ENCODE assay signal across 12 cellular contexts in genomic region chr9:37969130-37969529, GRCh38.
A peak's percentile ranks its signal among the peaks of the same experiment; 100 is the strongest.
DNase-seq lines count a peak whose midpoint lies in the region; ATAC-seq and TF ChIP-seq lines count a peak whose summit lies in the region.
"Had no signal": no experiment of that assay in that cellular context is flagged by ENCODE, and none has a peak within 500 bp of the region (broad histone marks: within the 10 kb centered on the region; RNA-seq: fewer than 3 reads in every experiment).

No MANE protein-coding gene starts in this region.

- peaks cover 62% of the 10 kb centered on the region for H3K4me1 Mint-ChIP-seq in dendritic cell treated with granulocyte-macrophage colony-stimulating factor and Interleukin-4, amounts not matched to agents 40 ng/mL and 50 ng/mL, for 4 days (ENCODE audit: low read depth)

- H3K27me3 ChIP-seq in PC-9 (ENCODE audit: insufficient read depth, low read depth) (no peaks in the 10 kb centered on the region), right lobe of liver (no peaks in the 10 kb centered on the region), H7 (ENCODE audit: control insufficient read depth, insufficient read depth, low read length) (no peaks in the 10 kb centered on the region)

- H3K4me2 ChIP-seq in PC-9: no peak overlapping the region

- peaks cover 48% of the 10 kb centered on the region for H3F3A ChIP-seq in PC-9 (ENCODE audit: insufficient read depth, low read depth)

- TF ChIP-seq CTCF in PC-9 (conservative IDR thresholded peaks at IDR 0.05) (no peak), right lobe of liver (IDR thresholded peaks at IDR 0.05) (no peak)

- no peak overlapping the region for H3K4me3 Mint-ChIP-seq in dendritic cell treated with granulocyte-macrophage colony-stimulating factor and Interleukin-4, amounts not matched to agents 40 ng/mL and 50 ng/mL, for 4 days

- H3K4me3 ChIP-seq in PC-9 (no peak overlapping the region), right lobe of liver (no peak overlapping the region), H7 (ENCODE audit: insufficient read depth, low read depth, low read length) (no peak overlapping the region)

- peaks cover 33% of the 10 kb centered on the region for H3K79me2 ChIP-seq in PC-9 (ENCODE audit: low read depth)

- BruUV-seq in PC-9 (replicated peaks; lab: Mats Ljungman, UMichigan): no TSS peak

- 0 out of 2 replicates have a peak, but pooled peaks cover 5% of the 10 kb centered on the region for H4K20me1 ChIP-seq in PC-9 (ENCODE audit: insufficient read depth)

- TF ChIP-seq POLR2A in right lobe of liver (IDR thresholded peaks at IDR 0.05): no peak

- H3K27ac ChIP-seq in PC-9 (peak overlapping the region; percentile 87; the same call in 1 of the 2 replicates), right lobe of liver (no peak overlapping the region)

- intact Hi-C loops in PC-9 (cut with micrococcal nuclease; ENCODE audit: unreplicated experiment): no loop called here
- intact Hi-C loops in dendritic cell treated with granulocyte-macrophage colony-stimulating factor and Interleukin-4, amounts not matched to agents 40 ng/mL and 50 ng/mL, for 4 days (cut with micrococcal nuclease): no loop called here
- intact Hi-C loops in right lobe of liver (cut with DNase I): no loop called here

- 35% methylated on average over 2 of the region's 2 CpGs for WGBS in right lobe of liver (ENCODE audit: insufficient coverage, low coverage, low lambda C conversion rate, missing lambda C conversion rate)

- no peak overlapping the region for H2AFZ ChIP-seq in PC-9

- POLR2A ChIA-PET in PC-9 (lab: Charles Lee; ENCODE audit: unreplicated experiment): no interaction called here

- H3K36me3 Mint-ChIP-seq in dendritic cell treated with granulocyte-macrophage colony-stimulating factor and Interleukin-4, amounts not matched to agents 40 ng/mL and 50 ng/mL, for 4 days (ENCODE audit: low read depth): peaks cover 33% of the 10 kb centered on the region

- peaks cover 57% of the 10 kb centered on the region for H3K4me1 ChIP-seq in PC-9 (replicated peaks; ENCODE audit: insufficient read depth)
- peaks cover 0 to 29% (median 7%) of the 10 kb centered on the region in 4 donors for H3K4me1 ChIP-seq in right lobe of liver

- no peaks in the 10 kb centered on the region for H3K27me3 Mint-ChIP-seq in dendritic cell treated with granulocyte-macrophage colony-stimulating factor and Interleukin-4, amounts not matched to agents 40 ng/mL and 50 ng/mL, for 4 days

- no peaks in the 10 kb centered on the region for H3K9me2 ChIP-seq in PC-9 (ENCODE audit: insufficient read depth)

- in situ Hi-C loops in ACHN (cut with HindIII; ENCODE audit: low pct_ligation_motif_present, low pct_unique_long_range_greater_than_20kb, low sequenced_read_pairs): no loop called here

- peak overlapping the region; percentile 26 for H3K27ac Mint-ChIP-seq in dendritic cell treated with granulocyte-macrophage colony-stimulating factor and Interleukin-4, amounts not matched to agents 40 ng/mL and 50 ng/mL, for 4 days

- ATAC-seq in right lobe of liver (peak; percentile 64 to 86 (median 84)), GM19023 (IDR thresholded peaks at IDR 0.05; ENCODE audit: unreplicated experiment) (no peak)

- DNase-seq in ACHN: peak; percentile 68
- no peak for DNase-seq in PC-9
- peak; percentile 71 to 81 (median 81) for DNase-seq in right lobe of liver
- DNase-seq in H7: no peak
- no peak for DNase-seq in DMS114 treated with DMSO at 0.1 percent for 48 hours (lab: John Stamatoyannopoulos, UW; ENCODE audit: unreplicated experiment)
- no peak for DNase-seq in NCI-H2081 (lab: John Stamatoyannopoulos, UW)
- DNase-seq: activated T-cell treated with anti-CD3 and anti-CD28 coated beads for 4 hours; GDM1; nucleus accumbens; stimulated activated CD4-positive, alpha-beta T cell treated with anti-CD3 and anti-CD28 coated beads, Interleukin-4, amount 100 ng/mL, for 4 hours had no signal

- H3K36me3 ChIP-seq in PC-9 (ENCODE audit: low read depth) (no peaks in the 10 kb centered on the region; the same call in 1 of the 2 replicates), right lobe of liver (peaks cover 0 to 18% (median 5%) of the 10 kb centered on the region in 4 donors), H7 (replicated peaks; ENCODE audit: control insufficient read depth, insufficient read depth, low read length) (no peaks in the 10 kb centered on the region)

- CTCF ChIA-PET in PC-9 (lab: Charles Lee): no interaction called here

- H3K9me3 Mint-ChIP-seq in dendritic cell treated with granulocyte-macrophage colony-stimulating factor and Interleukin-4, amounts not matched to agents 40 ng/mL and 50 ng/mL, for 4 days: no peaks in the 10 kb centered on the region

- H3K9me3 ChIP-seq in PC-9 (ENCODE audit: insufficient read depth, low read depth) (no peaks in the 10 kb centered on the region), right lobe of liver (no peaks in the 10 kb centered on the region)

Comparison
In these comparisons a context has a peak if more than half of its experiments do, and no peak if none do; other contexts are left out.
1. DNase-seq: peak in ACHN (single experiment) and right lobe of liver (3 of 3); none in PC-9 (0 of 2), H7 (single experiment), DMS114 treated with DMSO at 0.1 percent for 48 hours (single experiment) and NCI-H2081 (0 of 2).